Comparison of ENCODE assay signal across 12 cellular contexts in genomic region chr1:110616587-110616986, GRCh38. TPM values are rescaled to one million over a fixed set of nuclear protein-coding genes. Genes with fewer than 3 reads are reported as not detected.
A peak's percentile ranks its signal among the peaks of the same experiment; 100 is the strongest.
DNase-seq lines count a peak whose midpoint lies in the region; ATAC-seq, FAIRE-seq and TF ChIP-seq lines count a peak whose summit lies in the region.
"Had no signal": no experiment of that assay in that cellular context is flagged by ENCODE, and none has a peak within 500 bp of the region (broad histone marks: within the 10 kb centered on the region; RNA-seq: fewer than 3 reads in every experiment).

No MANE protein-coding gene starts in this region.

- no TSS peak for BruUV-seq in A673 (replicated peaks; lab: Mats Ljungman, UMichigan)
- BruUV-seq in K562 (replicated peaks; lab: Mats Ljungman, UMichigan): no TSS peak

- peak; percentile 47; the same call in 1 of the 2 replicates for TF ChIP-seq EP300 in K562 (IDR thresholded peaks at IDR 0.05; ENCODE audit: low read length)

- FAIRE-seq in K562 (lab: Jason Lieb, UNC): peak; percentile 98

- no peaks in the 10 kb centered on the region for H3K79me2 ChIP-seq in K562 (ENCODE audit: control insufficient read depth, insufficient read depth, low read length)

- H4K20me1 ChIP-seq in K562 (replicated peaks; ENCODE audit: control insufficient read depth, insufficient read depth, low read length): no peaks in the 10 kb centered on the region; the same call in 1 of the 2 replicates

- DNase-seq in A673 (ENCODE audit: low spot score) (peak; percentile 78), EL (peak; percentile 40), NCI-H2196 (lab: John Stamatoyannopoulos, UW; ENCODE audit: unreplicated experiment) (peak; percentile 76), K562 (ENCODE audit: extremely low read depth in 1 of 4, low spot score in 3 of 4) (peak; percentile 76 to 91 (median 85)), activated T-cell treated with anti-CD3 and anti-CD28 coated beads for 4 hours (no peak), T-cell (no peak), foreskin melanocyte (no peak)
- no peak for DNase-seq in effector memory CD8-positive, alpha-beta T cell
- DNase-seq: activated naive CD4-positive, alpha-beta T cell treated with anti-CD3 and anti-CD28 coated beads, Interleukin-2, amount 10 ng/mL, durations not matched to agents 7 days and 5 days; effector CD8-positive, alpha-beta T cell; NK-92 treated with Interleukin-12 subunit alpha and Interleukin-12 subunit beta, amount 100 ng/mL, for 24 hours had no signal

- H3K27ac ChIP-seq in A673 (ENCODE audit: low read depth, low read length, poor library complexity, severe bottlenecking): no peak overlapping the region
- no peak overlapping the region; the same call in 2 of the 3 replicates for H3K27ac ChIP-seq in K562 (ENCODE audit: extremely low read depth, low read depth, low read length)

- peaks cover 21% of the 10 kb centered on the region for H3K36me3 Mint-ChIP-seq in effector memory CD8-positive, alpha-beta T cell (ENCODE audit: insufficient read depth)
- peaks cover 7% of the 10 kb centered on the region for H3K36me3 Mint-ChIP-seq in T-cell

- in situ Hi-C loops in K562 (cut with MboI): no loop called here

- CTCF ChIA-PET in A673 (lab: Charles Lee) (interaction anchor here (0.5 to 1.4 kb wide), 8 partner anchors 52 to 167 kb away, joined by 3 to 7 read pairs (median 4); no protein-coding TSS in a partner anchor), K562 (lab: Yijun Ruan, JAX; ENCODE audit: low intra/inter-chr PET ratio) (interaction anchor here (0.8 to 2.8 kb wide), 3 partner anchors 14 to 97 kb away, joined by 3 to 17 read pairs (median 3); no protein-coding TSS in a partner anchor), T-cell (lab: Charles Lee) (interaction anchor here in 1 of 2 donors (0.7 to 1.3 kb wide), 3 partner anchors 19 to 168 kb away, joined by 3 to 8 read pairs (median 5); no protein-coding TSS in a partner anchor)

- H3K27me3 Mint-ChIP-seq in effector memory CD8-positive, alpha-beta T cell: no peaks in the 10 kb centered on the region
- H3K27me3 Mint-ChIP-seq in T-cell: no peaks in the 10 kb centered on the region

- H3K36me3 ChIP-seq in A673 (ENCODE audit: insufficient read depth, low read length, poor library complexity, severe bottlenecking) (no peaks in the 10 kb centered on the region), K562 (ENCODE audit: control insufficient read depth, insufficient read depth, low read length) (no peaks in the 10 kb centered on the region)

- H3K9me3 Mint-ChIP-seq in effector memory CD8-positive, alpha-beta T cell: no peaks in the 10 kb centered on the region
- no peaks in the 10 kb centered on the region for H3K9me3 Mint-ChIP-seq in T-cell
- H3K9me3 Mint-ChIP-seq: activated naive CD4-positive, alpha-beta T cell treated with anti-CD3 and anti-CD28 coated beads, Interleukin-2, amount 10 ng/mL, durations not matched to agents 7 days and 5 days; neural crest cell had no signal

- TF ChIP-seq CTCF in A673 (conservative IDR thresholded peaks at IDR 0.05; ENCODE audit: low read depth, low read length) (no peak), K562 (IDR thresholded peaks at IDR 0.05 in 2 of 3, conservative IDR thresholded peaks at IDR 0.05 in 1 of 3; ENCODE audit: insufficient read depth in 2 of 3, low read depth in 1 of 3, low read length in 3 of 3) (no peak)

- ATAC-seq in K562 (peak; percentile 86), T-cell (replicated peaks in 1 of 4) (no peak)
- no peak for ATAC-seq in effector memory CD8-positive, alpha-beta T cell (replicated peaks)

- 0% methylated on average over 3 of the region's 3 CpGs for WGBS in K562 (ENCODE audit: insufficient coverage, low coverage, missing lambda C conversion rate)

- H3K4me1 ChIP-seq in A673 (ENCODE audit: insufficient read depth, low read length, poor library complexity, severe bottlenecking) (peaks cover 30% of the 10 kb centered on the region), K562 (replicated peaks in 1 of 2; ENCODE audit: control insufficient read depth in 2 of 2, insufficient read depth in 2 of 2, low read length in 2 of 2) (peaks cover 20 to 22% of the 10 kb centered on the region in 2 experiments)

- H3K27me3 ChIP-seq in A673 (replicated peaks; ENCODE audit: insufficient read depth, low read depth, low read length, poor library complexity): peaks cover 19% of the 10 kb centered on the region
- peaks cover 8 to 21% of the 10 kb centered on the region in 2 experiments; a peak in 4 of 5 replicates for H3K27me3 ChIP-seq in K562 (ENCODE audit: control insufficient read depth in 2 of 2, insufficient read depth in 2 of 2, low read length in 2 of 2)

- H3K4me2 ChIP-seq in K562 (ENCODE audit: insufficient read depth, low read length): peak overlapping the region; percentile 44

- no peak overlapping the region for H3K4me3 Mint-ChIP-seq in effector memory CD8-positive, alpha-beta T cell
- no peak overlapping the region for H3K4me3 Mint-ChIP-seq in T-cell
- H3K4me3 Mint-ChIP-seq: activated naive CD4-positive, alpha-beta T cell treated with anti-CD3 and anti-CD28 coated beads, Interleukin-2, amount 10 ng/mL, durations not matched to agents 7 days and 5 days; neural crest cell had no signal

- POLR2A ChIA-PET in A673 (lab: Charles Lee; ENCODE audit: low non-redundant PET) (no interaction called here), K562 (lab: Yijun Ruan, JAX) (interaction anchor here (0.5 to 1.1 kb wide), 4 partner anchors 8 to 158 kb away, joined by 3 to 5 read pairs (median 4); no protein-coding TSS in a partner anchor), T-cell (lab: Charles Lee) (no interaction called here)

- no peak for TF ChIP-seq RAD21 in K562 (CRISPR knock-in tag; conservative IDR thresholded peaks at IDR 0.05 in 1 of 2, IDR thresholded peaks at IDR 0.05 in 1 of 2)

- H2AFZ ChIP-seq in K562 (ENCODE audit: low read depth, low read length): peak overlapping the region; percentile 73

- TF ChIP-seq POLR2A in K562 (conservative IDR thresholded peaks at IDR 0.05): no peak

- intact Hi-C loops in A673 (cut with micrococcal nuclease; ENCODE audit: unreplicated experiment) (no loop called here), K562 (cut with micrococcal nuclease) (loop anchor here (2.0 to 5.0 kb wide), 2 partner anchors 62 to 376 kb away; no protein-coding TSS in a partner anchor)

- peaks cover 22 to 28% of the 10 kb centered on the region in 2 donors for H3K4me1 Mint-ChIP-seq in effector memory CD8-positive, alpha-beta T cell (ENCODE audit: low read depth in 2 of 2)
- peaks cover 31 to 52% (median 41%) of the 10 kb centered on the region in 3 donors for H3K4me1 Mint-ChIP-seq in T-cell

- H3K27ac Mint-ChIP-seq in effector memory CD8-positive, alpha-beta T cell: no peak overlapping the region
- H3K27ac Mint-ChIP-seq in T-cell: no peak overlapping the region
- H3K27ac Mint-ChIP-seq: activated naive CD4-positive, alpha-beta T cell treated with anti-CD3 and anti-CD28 coated beads, Interleukin-2, amount 10 ng/mL, durations not matched to agents 7 days and 5 days had no signal

- H3K9me3 ChIP-seq in A673 (ENCODE audit: low read depth, low read length, poor library complexity, severe bottlenecking) (no peaks in the 10 kb centered on the region), K562 (replicated peaks; ENCODE audit: control insufficient read depth, insufficient read depth, low read depth, low read length) (no peaks in the 10 kb centered on the region)

- no peak overlapping the region for H3K9ac ChIP-seq in K562 (ENCODE audit: insufficient read depth in 1 of 2, low read depth in 2 of 2, low read length in 2 of 2)

- no peaks in the 10 kb centered on the region for H3K9me1 ChIP-seq in K562 (ENCODE audit: control insufficient read depth, insufficient read depth, low read length)

- H3K4me3 ChIP-seq in A673 (ENCODE audit: low read depth, low read length, poor library complexity, severe bottlenecking): no peak overlapping the region
- no peak overlapping the region for H3K4me3 ChIP-seq in K562

RNA-seq across cellular contexts. Expression of gene KCNA2, which starts 10.4 kb away (rescaled TPM):
- total RNA-seq in A673 (2021) (34.2 and 46.6 TPM in 2 replicates), K562 (2014; rRNA removed) (not detected in 2 replicates), K562 (2014; rRNA removed; fragmentation: Illumina TruSeq; extraction: Trizol) (not detected in 2 replicates), K562 (2015; rRNA removed; fragmentation: Illumina TruSeq; extraction: Trizol) (not detected in 2 replicates), K562 (2021) (not detected in 2 replicates), T-cell (1 to 10 TPM in 2 of 5 donors, under 1 TPM in 3; 0.46 to 2.7 (median 0.93) TPM)
- total RNA-seq in K562 (2011; cell fraction: chromatin; rRNA removed; ENCODE audit: low replicate concordance): not detected in 2 replicates
- total RNA-seq in K562 (2011; cell fraction: nucleolus; rRNA removed): not detected in 2 replicates
- not detected in 2 replicates for total RNA-seq in K562 (2011; cell fraction: nucleoplasm; rRNA removed)
- polyA plus RNA-seq in K562 (2011; rRNA removed) (not detected in 2 replicates), K562 (2014; fragmentation: Illumina TruSeq; extraction: Trizol) (not detected in 2 replicates), K562 (2014; fragmentation: Nextera tagmentation; extraction: Ambion mirVana) (not detected), K562 (2014; rRNA removed) (not detected in 2 replicates)
- polyA plus RNA-seq in K562 (2011; cell fraction: cytosol; rRNA removed): not detected in 2 replicates
- polyA plus RNA-seq in K562 (2011; cell fraction: nucleus; rRNA removed): not detected in 2 replicates
- polyA plus RNA-seq in K562 (2012): not detected in 2 replicates
- not detected in 2 replicates for polyA minus RNA-seq in K562 (2011; rRNA and poly(A)+ RNA removed)
- not detected in 2 replicates for polyA minus RNA-seq in K562 (2011; cell fraction: cytosol; rRNA and poly(A)+ RNA removed)
- polyA minus RNA-seq in K562 (2011; cell fraction: nucleus; rRNA and poly(A)+ RNA removed): not detected in 2 replicates

RNA-seq across cellular contexts. Expression of gene KCNA3, which starts 58.2 kb away (rescaled TPM):
- 0.15 and 0.43 TPM in 2 replicates for total RNA-seq in A673 (2021)
- total RNA-seq in K562 (2011; cell fraction: chromatin; rRNA removed; ENCODE audit: low replicate concordance): not detected in 2 replicates
- total RNA-seq in K562 (2011; cell fraction: nucleolus; rRNA removed): not detected in 2 replicates
- total RNA-seq in K562 (2011; cell fraction: nucleoplasm; rRNA removed): not detected in 2 replicates
- total RNA-seq in K562 (2014; rRNA removed): not detected in 2 replicates
- not detected in 2 replicates for total RNA-seq in K562 (2014; rRNA removed; fragmentation: Illumina TruSeq; extraction: Trizol)
- total RNA-seq in K562 (2015; rRNA removed; fragmentation: Illumina TruSeq; extraction: Trizol): not detected in 2 replicates
- total RNA-seq in K562 (2021): 0.09 TPM in 1 of 2 replicates, not detected in the other
- polyA plus RNA-seq in K562 (2011; rRNA removed): not detected in 2 replicates
- polyA plus RNA-seq in K562 (2011; cell fraction: cytosol; rRNA removed): not detected in 2 replicates
- not detected in 2 replicates for polyA plus RNA-seq in K562 (2011; cell fraction: nucleus; rRNA removed)
- not detected in 2 replicates for polyA plus RNA-seq in K562 (2012)
- not detected in 2 replicates for polyA plus RNA-seq in K562 (2014; fragmentation: Illumina TruSeq; extraction: Trizol)
- polyA plus RNA-seq in K562 (2014; fragmentation: Nextera tagmentation; extraction: Ambion mirVana): not detected
- polyA plus RNA-seq in K562 (2014; rRNA removed): not detected in 2 replicates
- not detected in 2 replicates for polyA minus RNA-seq in K562 (2011; rRNA and poly(A)+ RNA removed)
- not detected in 2 replicates for polyA minus RNA-seq in K562 (2011; cell fraction: cytosol; rRNA and poly(A)+ RNA removed)
- not detected in 2 replicates for polyA minus RNA-seq in K562 (2011; cell fraction: nucleus; rRNA and poly(A)+ RNA removed)
- 100 to 1,000 TPM; 101 to 125 (median 110) TPM for total RNA-seq in T-cell

Comparison
In these comparisons a context has a peak if more than half of its experiments do, and no peak if none do; other contexts are left out.
1. DNase-seq: peak in A673 (single experiment), EL (single experiment), NCI-H2196 (single experiment) and K562 (4 of 4); none in effector memory CD8-positive, alpha-beta T cell (0 of 3), activated T-cell treated with anti-CD3 and anti-CD28 coated beads for 4 hours (single experiment), T-cell (0 of 34) and foreskin melanocyte (single experiment).
2. RNA of gene KCNA3, which starts 58.2 kb away (total RNA-seq): 101 to 125 TPM in T-cell; 0.15 to 0.43 TPM in A673 and 0.09 TPM in K562; every median in the first group is over 10 times any median in the second.